18 cellular contexts compared by ENCODE assay signal in genomic region chr18:12001400-12001799, GRCh38. TPM values are rescaled to one million over a fixed set of nuclear protein-coding genes. Genes with fewer than 3 reads are reported as not detected.
DNase-seq lines count a peak whose midpoint lies in the region; ATAC-seq and TF ChIP-seq lines count a peak whose summit lies in the region.
"Had no signal": no experiment of that assay in that cellular context is flagged by ENCODE, and none has a peak within 500 bp of the region (broad histone marks: within the 10 kb centered on the region; RNA-seq: fewer than 3 reads in every experiment).

No MANE protein-coding gene starts in this region.

- in situ Hi-C loops in transverse colon (cut with MboI; ENCODE audit: low pct_ligation_motif_present in 1 of 4, low pct_unique_long_range_greater_than_20kb in 1 of 4, low sequenced_read_pairs in 3 of 4): no loop called here

- peaks cover 22% of the 10 kb centered on the region for H3K79me2 ChIP-seq in hepatocyte

- H3K27ac ChIP-seq in RWPE1 (peak overlapping the region; percentile 22; the same call in 1 of the 2 replicates), hepatocyte (peak overlapping the region; percentile 95), mucosa of rectum (ENCODE audit: low read depth in 2 of 2, low read length in 2 of 2) (peak overlapping the region; percentile 84 to 90), transverse colon (peak overlapping the region; percentile 55 to 94 (median 88))
- H3K27ac ChIP-seq: A549, BLaER1 had no signal

- POLR2A ChIA-PET in RWPE1 (lab: Yijun Ruan, JAX; ENCODE audit: low non-redundant PET): no interaction called here

- H4K20me1 ChIP-seq in hepatocyte (ENCODE audit: insufficient read depth, poor library complexity, severe bottlenecking): no peaks in the 10 kb centered on the region

- DNase-seq in RWPE1 (ENCODE audit: low spot score): no peak
- DNase-seq in hepatocyte (ENCODE audit: low spot score): peak; percentile 65
- no peak for DNase-seq in transverse colon
- DNase-seq in stimulated activated CD4-positive, alpha-beta T cell treated with anti-CD3 and anti-CD28 coated beads, Interleukin-2, amount 100 ng/mL, for 24 hours: no peak
- no peak for DNase-seq in SK-N-DZ (ENCODE audit: low spot score)
- DNase-seq: CD4-positive, alpha-beta memory T cell; GF-D8; KG1; MV-4-11; NCI-H187; NCI-H2107; NCI-H510A; NCI-H748 treated with DMSO at 0.1 percent for 48 hours; SHP77 had no signal

- intact Hi-C loops in transverse colon (cut with DNase I; ENCODE audit: low total_unique reads): no loop called here

- no peaks in the 10 kb centered on the region for H3K9me2 ChIP-seq in hepatocyte (replicated peaks; ENCODE audit: insufficient read depth)

- no peaks in the 10 kb centered on the region for H3K36me3 ChIP-seq in hepatocyte (replicated peaks; ENCODE audit: insufficient read depth, low read depth)
- H3K36me3 ChIP-seq in mucosa of rectum (ENCODE audit: control insufficient read depth in 2 of 2, insufficient read depth in 2 of 2, low read length in 2 of 2): peaks cover 0 to 8% of the 10 kb centered on the region in 2 donors
- no peaks in the 10 kb centered on the region for H3K36me3 ChIP-seq in transverse colon

- H3K9me3 ChIP-seq in hepatocyte (ENCODE audit: low read depth): no peaks in the 10 kb centered on the region
- H3K9me3 ChIP-seq in mucosa of rectum (ENCODE audit: control insufficient read depth in 2 of 2, low read length in 2 of 2): no peaks in the 10 kb centered on the region
- no peaks in the 10 kb centered on the region for H3K9me3 ChIP-seq in transverse colon
- H3K9me3 ChIP-seq: A549, BLaER1 had no signal

- peak; percentile 23 for TF ChIP-seq POLR2A in transverse colon (IDR thresholded peaks at IDR 0.05)

- no peak for TF ChIP-seq EP300 in transverse colon (IDR thresholded peaks at IDR 0.05; ENCODE audit: low read depth)

- no peak for ATAC-seq in GM19035 (IDR thresholded peaks at IDR 0.05; ENCODE audit: unreplicated experiment)
- ATAC-seq: A549 had no signal

- H3K9ac ChIP-seq in mucosa of rectum (ENCODE audit: low read depth in 1 of 2, low read length in 2 of 2): peak overlapping the region; percentile 54 to 67
- H3K9ac ChIP-seq: BLaER1 had no signal

- no peak for TF ChIP-seq CTCF in RWPE1 (conservative IDR thresholded peaks at IDR 0.05; ENCODE audit: low read depth)
- TF ChIP-seq CTCF in hepatocyte (IDR thresholded peaks at IDR 0.05; ENCODE audit: poor library complexity): no peak
- TF ChIP-seq CTCF in transverse colon (IDR thresholded peaks at IDR 0.05): no peak

- H3K4me1 ChIP-seq in hepatocyte (ENCODE audit: insufficient read depth) (peaks cover 24% of the 10 kb centered on the region), mucosa of rectum (ENCODE audit: control insufficient read depth in 2 of 2, insufficient read depth in 2 of 2, low read length in 2 of 2) (peaks cover 28 to 57% of the 10 kb centered on the region in 2 donors), transverse colon (peaks cover 10 to 79% (median 32%) of the 10 kb centered on the region in 4 donors)

- 53% methylated on average over 6 of the region's 6 CpGs for WGBS in hepatocyte (ENCODE audit: low lambda C conversion rate, missing lambda C conversion rate)
- WGBS in transverse colon (ENCODE audit: low coverage in 1 of 2), 2 donors: 40 to 58% methylated on average over 1 to 6 of the region's 6 CpGs

- CTCF ChIA-PET in RWPE1 (lab: Yijun Ruan, JAX): no interaction called here

- H3K4me3 ChIP-seq in hepatocyte (no peak overlapping the region), mucosa of rectum (ENCODE audit: low read length in 2 of 2) (peak overlapping the region in 1 of 2 donors; percentile 29), transverse colon (no peak overlapping the region)
- H3K4me3 ChIP-seq: A549, BLaER1 had no signal

- no peak overlapping the region for H2AFZ ChIP-seq in hepatocyte

- no peaks in the 10 kb centered on the region for H3K27me3 ChIP-seq in hepatocyte
- no peaks in the 10 kb centered on the region for H3K27me3 ChIP-seq in mucosa of rectum (ENCODE audit: control insufficient read depth in 2 of 2, insufficient read depth in 2 of 2, low read length in 2 of 2)
- H3K27me3 ChIP-seq in transverse colon: no peaks in the 10 kb centered on the region
- H3K27me3 ChIP-seq: BLaER1 had no signal

- no peak overlapping the region for H3K4me2 ChIP-seq in hepatocyte
- H3K4me2 ChIP-seq: A549, BLaER1 had no signal

RNA-seq across cellular contexts. Expression of gene IMPA2, which starts 20.1 kb away (rescaled TPM):
- total RNA-seq in hepatocyte (72.4 and 75.6 TPM in 2 replicates), transverse colon (100 to 1,000 TPM in 1 of 4 donors, 10 to 100 TPM in 3; 50.1 to 290 (median 84.6) TPM)
- 116 and 130 TPM in 2 replicates for polyA plus RNA-seq in hepatocyte
- polyA plus RNA-seq in SK-N-DZ (2014; cell fraction: cytosol; rRNA removed): 72.2 and 75.4 TPM in 2 replicates
- polyA plus RNA-seq in SK-N-DZ (2014; cell fraction: nucleus; rRNA removed): 98.5 and 109 TPM in 2 replicates

Comparison
In these comparisons a context has a peak if more than half of its experiments do, and no peak if none do; other contexts are left out.
1. H3K27ac ChIP-seq: peak in every context shown above with its lines; median percentile 95 in hepatocyte; 88 in transverse colon; 87 in mucosa of rectum; 22 in RWPE1.